In genomic region chr21:33199516-33200217, GRCh38 we compare ENCODE assay signal across 8 cellular contexts. TPM values are rescaled to one million over a fixed set of nuclear protein-coding genes. Genes with fewer than 3 reads are reported as not detected.
DNase-seq lines count a peak whose midpoint lies in the region; ATAC-seq and TF ChIP-seq lines count a peak whose summit lies in the region.

No MANE protein-coding gene starts in this region.

- ATAC-seq in activated T-helper 17 cell treated with anti-CD3 and anti-CD28 coated beads, Interleukin-2, amount 50 U/mL, for 72 hours (replicated peaks), result peak; percentile 83
- peak; percentile 59 for ATAC-seq in omental fat pad (ENCODE audit: low FRiP score)

- H3K27me3 ChIP-seq in GM23248 (replicated peaks; ENCODE audit: insufficient read depth), result no peaks in the 10 kb centered on the region
- no peaks in the 10 kb centered on the region for H3K27me3 ChIP-seq in tibial nerve

- peak overlapping the region; percentile 15; the same call in 1 of the 2 replicates for H3K9ac ChIP-seq in GM23248

- peaks cover 16% of the 10 kb centered on the region for H3F3A ChIP-seq in GM23248 (ENCODE audit: insufficient read depth)

- peak; percentile 77 for TF ChIP-seq CTCF in fibroblast of villous mesenchyme (IDR thresholded peaks at IDR 0.05; ENCODE audit: insufficient read depth, low read depth, low read length)
- TF ChIP-seq CTCF in omental fat pad (IDR thresholded peaks at IDR 0.05), result peak in 1 of 3 donors; percentile 81
- TF ChIP-seq CTCF in tibial nerve (IDR thresholded peaks at IDR 0.05), result peak; percentile 57 to 89 (median 81)

- H3K27ac ChIP-seq in GM23248, result no peak overlapping the region
- peak overlapping the region; percentile 27 to 85 (median 70) for H3K27ac ChIP-seq in tibial nerve

- TF ChIP-seq POLR2A in tibial nerve (IDR thresholded peaks at IDR 0.05), result no peak

- no peak overlapping the region for H3K27ac Mint-ChIP-seq in activated T-helper 17 cell treated with anti-CD3 and anti-CD28 coated beads, Interleukin-2, amount 50 U/mL, for 72 hours

- H3K9me3 ChIP-seq in GM23248 (ENCODE audit: low read depth) (no peaks in the 10 kb centered on the region), tibial nerve (no peaks in the 10 kb centered on the region)

- peaks cover 23% of the 10 kb centered on the region for H3K4me1 Mint-ChIP-seq in activated T-helper 17 cell treated with anti-CD3 and anti-CD28 coated beads, Interleukin-2, amount 50 U/mL, for 72 hours

- H3K4me2 ChIP-seq in GM23248 (ENCODE audit: unreplicated experiment), result no peak overlapping the region

- H3K4me1 ChIP-seq in GM23248 (ENCODE audit: insufficient read depth) (peaks cover 14% of the 10 kb centered on the region), tibial nerve (peaks cover 0 to 66% (median 28%) of the 10 kb centered on the region in 4 donors)

- no peaks in the 10 kb centered on the region for H3K36me3 Mint-ChIP-seq in activated T-helper 17 cell treated with anti-CD3 and anti-CD28 coated beads, Interleukin-2, amount 50 U/mL, for 72 hours (ENCODE audit: low read depth)

- H3K79me2 ChIP-seq in GM23248 (ENCODE audit: insufficient read depth), result no peaks in the 10 kb centered on the region

- H3K27me3 Mint-ChIP-seq in activated T-helper 17 cell treated with anti-CD3 and anti-CD28 coated beads, Interleukin-2, amount 50 U/mL, for 72 hours, result no peaks in the 10 kb centered on the region

- in situ Hi-C loops in GM23248 (cut with MboI), result loop anchor here (10.0 kb wide), 2 partner anchors 165 to 205 kb away; no protein-coding TSS in a partner anchor

- WGBS in GM23248 (ENCODE audit: low coverage in 1 of 2, low lambda C conversion rate in 2 of 2, missing lambda C conversion rate in 2 of 2), 2 experiments, result 19 to 20% methylated on average over 8 of the region's 8 CpGs
- 16 to 17% methylated on average over 8 of the region's 8 CpGs for WGBS in tibial nerve, 2 donors

- H3K4me3 ChIP-seq in GM23248, result no peak overlapping the region
- H3K4me3 ChIP-seq in fibroblast of villous mesenchyme (ENCODE audit: low read depth, low read length), result no peak overlapping the region
- H3K4me3 ChIP-seq in tibial nerve, result no peak overlapping the region

- no peak overlapping the region for H3K4me3 Mint-ChIP-seq in activated T-helper 17 cell treated with anti-CD3 and anti-CD28 coated beads, Interleukin-2, amount 50 U/mL, for 72 hours

- peak; percentile 90 for DNase-seq in Daoy (ENCODE audit: low read depth)
- peak; percentile 97 for DNase-seq in GM23248
- peak; percentile 87 for DNase-seq in LoVo (ENCODE audit: low spot score)
- peak; percentile 82 for DNase-seq in RPMI7951 (ENCODE audit: low read depth)
- DNase-seq in fibroblast of villous mesenchyme (ENCODE audit: low read depth), result peak; percentile 96
- DNase-seq in omental fat pad (ENCODE audit: low spot score), result peak; percentile 70
- DNase-seq in tibial nerve (ENCODE audit: low spot score in 2 of 2), result peak; percentile 65 to 98

- peak in 1 of 2 donors; percentile 87 for TF ChIP-seq EP300 in tibial nerve (IDR thresholded peaks at IDR 0.05)

- H3K9me3 Mint-ChIP-seq in activated T-helper 17 cell treated with anti-CD3 and anti-CD28 coated beads, Interleukin-2, amount 50 U/mL, for 72 hours, result no peaks in the 10 kb centered on the region

- no peaks in the 10 kb centered on the region for H4K20me1 ChIP-seq in GM23248 (ENCODE audit: insufficient read depth)

- H2AFZ ChIP-seq in GM23248, result no peak overlapping the region

- no peaks in the 10 kb centered on the region for H3K36me3 ChIP-seq in GM23248 (ENCODE audit: low read depth)
- no peaks in the 10 kb centered on the region for H3K36me3 ChIP-seq in tibial nerve

- no peaks in the 10 kb centered on the region for H3K9me2 ChIP-seq in GM23248 (ENCODE audit: insufficient read depth)

RNA-seq across cellular contexts. Expression of gene IFNAR2, which starts 30.1 kb away (rescaled TPM):
- 4.7 and 8.0 TPM in 2 replicates for total RNA-seq in Daoy (2014; rRNA removed; shearing (Covaris generic))
- 4.0 and 4.3 TPM in 2 replicates for total RNA-seq in GM23248 (2014; rRNA removed; shearing (Covaris generic))
- 19.1 and 21.8 TPM in 2 replicates for polyA plus RNA-seq in GM23248 (2016; fragmentation: Nextera tagmentation; extraction: Ambion mirVana)
- 2.4 and 4.9 TPM in 2 replicates for total RNA-seq in RPMI7951 (2014; rRNA removed; shearing (Covaris generic))
- total RNA-seq in activated T-helper 17 cell treated with anti-CD3 and anti-CD28 coated beads, Interleukin-2, amount 50 U/mL, for 72 hours, result 10 to 100 TPM; 34.6 to 35.4 TPM
- total RNA-seq in fibroblast of villous mesenchyme (3.9 and 5.2 TPM in 2 replicates), omental fat pad (10 to 100 TPM; 13.5 to 32.9 (median 26.2) TPM), tibial nerve (10 to 100 TPM; 12.3 to 47.4 (median 29.4) TPM)
